9 cellular contexts compared by ENCODE assay signal in genomic region chr19:53057904-53058579, GRCh38. TPM values are rescaled to one million over a fixed set of nuclear protein-coding genes. Genes with fewer than 3 reads are reported as not detected.
DNase-seq lines count a peak whose midpoint lies in the region; ATAC-seq and TF ChIP-seq lines count a peak whose summit lies in the region.
"Had no signal": no experiment of that assay in that cellular context is flagged by ENCODE, and none has a peak within 500 bp of the region (broad histone marks: within the 10 kb centered on the region; RNA-seq: fewer than 3 reads in every experiment).

No MANE protein-coding gene starts in this region.

- no peaks in the 10 kb centered on the region for H3K9me2 ChIP-seq in hepatocyte (replicated peaks; ENCODE audit: insufficient read depth)

- peaks cover 2% of the 10 kb centered on the region for H3K4me1 Mint-ChIP-seq in activated CD4-positive, alpha-beta T cell treated with anti-CD3 and anti-CD28 coated beads for 36 hours
- H3K4me1 Mint-ChIP-seq in activated CD8-positive, alpha-beta T cell treated with anti-CD3 and anti-CD28 coated beads for 36 hours (ENCODE audit: low read depth) = peaks cover 5% of the 10 kb centered on the region
- H3K4me1 Mint-ChIP-seq in CD4-positive, alpha-beta memory T cell = peaks cover 0 to 3% (median under 1%) of the 10 kb centered on the region in 4 donors

- H2AFZ ChIP-seq in hepatocyte (peak overlapping the region; percentile 38), smooth muscle cell (ENCODE audit: low read depth) (no peak overlapping the region)

- H3K27me3 ChIP-seq in hepatocyte (no peaks in the 10 kb centered on the region), smooth muscle cell (ENCODE audit: low read depth) (no peaks in the 10 kb centered on the region), gastroesophageal sphincter (peaks cover 29% of the 10 kb centered on the region), psoas muscle (ENCODE audit: insufficient read depth in 3 of 3, low read length in 2 of 3) (peaks cover 0 to 10% (median 6%) of the 10 kb centered on the region in 3 donors)
- no peaks in the 10 kb centered on the region for H3K27me3 ChIP-seq in CD4-positive, alpha-beta memory T cell (ENCODE audit: insufficient read depth, low read length)

- no peak overlapping the region for H3K27ac Mint-ChIP-seq in activated CD4-positive, alpha-beta T cell treated with anti-CD3 and anti-CD28 coated beads for 36 hours
- no peak overlapping the region for H3K27ac Mint-ChIP-seq in activated CD8-positive, alpha-beta T cell treated with anti-CD3 and anti-CD28 coated beads for 36 hours
- no peak overlapping the region for H3K27ac Mint-ChIP-seq in CD4-positive, alpha-beta memory T cell

- POLR2A ChIA-PET in activated CD4-positive, alpha-beta T cell treated with anti-CD3 and anti-CD28 coated beads for 36 hours (lab: Charles Lee) = no interaction called here
- POLR2A ChIA-PET in activated CD8-positive, alpha-beta T cell treated with anti-CD3 and anti-CD28 coated beads for 36 hours (lab: Charles Lee) = interaction anchor here (0.7 kb wide), 1 partner anchor 67 kb away, joined by 3 read pairs; no protein-coding TSS in a partner anchor
- POLR2A ChIA-PET in CD4-positive, alpha-beta memory T cell (lab: Charles Lee; ENCODE audit: partially characterized antibody) = no interaction called here

- no peaks in the 10 kb centered on the region for H3F3A ChIP-seq in smooth muscle cell (ENCODE audit: low read depth)

- DNase-seq in activated CD4-positive, alpha-beta T cell treated with anti-CD3 and anti-CD28 coated beads for 36 hours = peak; percentile 56
- DNase-seq in activated CD4-positive, alpha-beta T cell treated with anti-CD3 and anti-CD28 coated beads, Interleukin-2, amount 50 U/mL, for 1 hour = no peak
- DNase-seq in activated CD8-positive, alpha-beta T cell treated with anti-CD3 and anti-CD28 coated beads for 36 hours = peak; percentile 56
- peak; percentile 86 for DNase-seq in hepatocyte (ENCODE audit: low spot score)
- no peak for DNase-seq in smooth muscle cell (lab: John Stamatoyannopoulos, UW; ENCODE audit: unreplicated experiment)
- no peak for DNase-seq in CD4-positive, alpha-beta memory T cell
- DNase-seq in psoas muscle = no peak

- TF ChIP-seq EP300 in gastroesophageal sphincter (IDR thresholded peaks at IDR 0.05) = no peak

- CTCF ChIA-PET in activated CD4-positive, alpha-beta T cell treated with anti-CD3 and anti-CD28 coated beads for 36 hours (lab: Charles Lee) = no interaction called here
- CTCF ChIA-PET in activated CD8-positive, alpha-beta T cell treated with anti-CD3 and anti-CD28 coated beads for 36 hours (lab: Charles Lee) = no interaction called here
- CTCF ChIA-PET in CD4-positive, alpha-beta memory T cell (lab: Charles Lee; ENCODE audit: partially characterized antibody) = no interaction called here

- H3K4me3 ChIP-seq in hepatocyte (peak overlapping the region; percentile 40), smooth muscle cell (peak overlapping the region; percentile 46), gastroesophageal sphincter (peak overlapping the region in 1 of 2 donors; percentile 45), psoas muscle (no peak overlapping the region)
- H3K4me3 ChIP-seq in CD4-positive, alpha-beta memory T cell (ENCODE audit: low read length in 2 of 2) = no peak overlapping the region

- H3K4me3 Mint-ChIP-seq in activated CD4-positive, alpha-beta T cell treated with anti-CD3 and anti-CD28 coated beads for 36 hours = peak overlapping the region; percentile 30
- H3K4me3 Mint-ChIP-seq in activated CD8-positive, alpha-beta T cell treated with anti-CD3 and anti-CD28 coated beads for 36 hours = peak overlapping the region; percentile 43
- H3K4me3 Mint-ChIP-seq in CD4-positive, alpha-beta memory T cell = peak overlapping the region in 1 of 8 donors; percentile 13

- peaks cover 6% of the 10 kb centered on the region for H3K27me3 Mint-ChIP-seq in activated CD4-positive, alpha-beta T cell treated with anti-CD3 and anti-CD28 coated beads for 36 hours
- H3K27me3 Mint-ChIP-seq in activated CD8-positive, alpha-beta T cell treated with anti-CD3 and anti-CD28 coated beads for 36 hours = peaks cover 15% of the 10 kb centered on the region
- H3K27me3 Mint-ChIP-seq in CD4-positive, alpha-beta memory T cell = peaks cover 1 to 2% of the 10 kb centered on the region in 2 donors

- ATAC-seq in activated CD4-positive, alpha-beta T cell treated with anti-CD3 and anti-CD28 coated beads for 36 hours = peak; percentile 57
- ATAC-seq in activated CD8-positive, alpha-beta T cell treated with anti-CD3 and anti-CD28 coated beads for 36 hours = peak; percentile 62
- ATAC-seq in gastroesophageal sphincter (no peak), psoas muscle (no peak)

- H3K9me3 ChIP-seq in hepatocyte (ENCODE audit: low read depth) (no peaks in the 10 kb centered on the region), smooth muscle cell (replicated peaks; ENCODE audit: low read depth) (no peaks in the 10 kb centered on the region), gastroesophageal sphincter (peaks cover 0 to 64% (median 2%) of the 10 kb centered on the region in 3 donors), psoas muscle (peaks cover 26% of the 10 kb centered on the region)
- peaks cover 5 to 33% of the 10 kb centered on the region in 2 donors for H3K9me3 ChIP-seq in CD4-positive, alpha-beta memory T cell (ENCODE audit: control insufficient read depth in 1 of 2, low read length in 2 of 2)

- H3K9me3 Mint-ChIP-seq in activated CD4-positive, alpha-beta T cell treated with anti-CD3 and anti-CD28 coated beads for 36 hours (ENCODE audit: low read depth) = peaks cover 40% of the 10 kb centered on the region
- H3K9me3 Mint-ChIP-seq in activated CD8-positive, alpha-beta T cell treated with anti-CD3 and anti-CD28 coated beads for 36 hours = peaks cover 46% of the 10 kb centered on the region
- H3K9me3 Mint-ChIP-seq in CD4-positive, alpha-beta memory T cell = peaks cover 0 to 91% (median 69%) of the 10 kb centered on the region in 8 donors

- H3K27ac ChIP-seq in hepatocyte = peak overlapping the region; percentile 11
- no peak overlapping the region for H3K27ac ChIP-seq in smooth muscle cell (ENCODE audit: low read depth)
- no peak overlapping the region for H3K27ac ChIP-seq in gastroesophageal sphincter
- no peak overlapping the region for H3K27ac ChIP-seq in CD4-positive, alpha-beta memory T cell (ENCODE audit: low read depth, low read length)
- H3K27ac ChIP-seq in psoas muscle = no peak overlapping the region

- H3K4me2 ChIP-seq in hepatocyte (peak overlapping the region; percentile 87), smooth muscle cell (peak overlapping the region; percentile 84)

- H3K79me2 ChIP-seq in hepatocyte (no peaks in the 10 kb centered on the region), smooth muscle cell (ENCODE audit: low read depth) (no peaks in the 10 kb centered on the region)

- intact Hi-C loops in activated CD4-positive, alpha-beta T cell treated with anti-CD3 and anti-CD28 coated beads for 36 hours (cut with DNase I, micrococcal nuclease) = no loop called here
- intact Hi-C loops in activated CD8-positive, alpha-beta T cell treated with anti-CD3 and anti-CD28 coated beads for 36 hours (cut with micrococcal nuclease) = no loop called here
- intact Hi-C loops in CD4-positive, alpha-beta memory T cell (cut with micrococcal nuclease) = no loop called here
- intact Hi-C loops in psoas muscle (cut with DNase I) = no loop called here

- H3K9ac ChIP-seq in smooth muscle cell (ENCODE audit: low read depth) = no peak overlapping the region

- H3K36me3 ChIP-seq in hepatocyte (replicated peaks; ENCODE audit: insufficient read depth, low read depth) = no peaks in the 10 kb centered on the region
- no peaks in the 10 kb centered on the region for H3K36me3 ChIP-seq in smooth muscle cell (ENCODE audit: low read depth)
- H3K36me3 ChIP-seq in gastroesophageal sphincter = peaks cover 0 to 1% of the 10 kb centered on the region in 2 donors
- no peaks in the 10 kb centered on the region for H3K36me3 ChIP-seq in CD4-positive, alpha-beta memory T cell (ENCODE audit: insufficient read depth, low read length)
- no peaks in the 10 kb centered on the region for H3K36me3 ChIP-seq in psoas muscle (ENCODE audit: insufficient read depth in 1 of 2, low read depth in 1 of 2)

- H3K4me1 ChIP-seq in hepatocyte (ENCODE audit: insufficient read depth) = no peaks in the 10 kb centered on the region
- H3K4me1 ChIP-seq in smooth muscle cell (ENCODE audit: low read depth) = no peaks in the 10 kb centered on the region
- peaks cover 0 to 12% (median 0%) of the 10 kb centered on the region in 3 donors for H3K4me1 ChIP-seq in gastroesophageal sphincter
- no peaks in the 10 kb centered on the region for H3K4me1 ChIP-seq in CD4-positive, alpha-beta memory T cell (ENCODE audit: insufficient read depth, low read length)
- no peaks in the 10 kb centered on the region for H3K4me1 ChIP-seq in psoas muscle

- peaks cover 28% of the 10 kb centered on the region for H3K36me3 Mint-ChIP-seq in activated CD4-positive, alpha-beta T cell treated with anti-CD3 and anti-CD28 coated beads for 36 hours (ENCODE audit: low read depth)
- H3K36me3 Mint-ChIP-seq in activated CD8-positive, alpha-beta T cell treated with anti-CD3 and anti-CD28 coated beads for 36 hours (ENCODE audit: low read depth) = peaks cover 36% of the 10 kb centered on the region
- peaks cover 8 to 19% of the 10 kb centered on the region in 2 donors for H3K36me3 Mint-ChIP-seq in CD4-positive, alpha-beta memory T cell

- H4K20me1 ChIP-seq in hepatocyte (ENCODE audit: insufficient read depth, poor library complexity, severe bottlenecking) = no peaks in the 10 kb centered on the region
- no peaks in the 10 kb centered on the region for H4K20me1 ChIP-seq in smooth muscle cell (ENCODE audit: low read depth)

- TF ChIP-seq POLR2A in gastroesophageal sphincter (IDR thresholded peaks at IDR 0.05) = no peak

- WGBS in hepatocyte (ENCODE audit: low lambda C conversion rate, missing lambda C conversion rate) = under 1% methylated on average over 54 of the region's 59 CpGs
- WGBS in smooth muscle cell (ENCODE audit: low lambda C conversion rate) = 11% methylated on average over 57 of the region's 59 CpGs
- WGBS in gastroesophageal sphincter (ENCODE audit: low coverage in 1 of 2), 2 donors = 2 to 3% methylated on average over 14 to 23 of the region's 59 CpGs
- 1 to 3% (median 1%) methylated on average over 56 to 59 of the region's 59 CpGs for WGBS in psoas muscle, 3 donors

- no peak for TF ChIP-seq CTCF in activated CD8-positive, alpha-beta T cell treated with anti-CD3 and anti-CD28 coated beads for 36 hours (IDR thresholded peaks at IDR 0.05)
- no peak for TF ChIP-seq CTCF in hepatocyte (IDR thresholded peaks at IDR 0.05; ENCODE audit: poor library complexity)
- TF ChIP-seq CTCF in smooth muscle cell (IDR thresholded peaks at IDR 0.05; ENCODE audit: borderline replicate concordance, insufficient read depth, poor library complexity, severe bottlenecking) = no peak
- TF ChIP-seq CTCF in gastroesophageal sphincter (IDR thresholded peaks at IDR 0.05) = no peak
- TF ChIP-seq CTCF in psoas muscle (IDR thresholded peaks at IDR 0.05) = no peak

RNA-seq across cellular contexts. Expression of gene ERVV-2, which starts 13.5 kb away (rescaled TPM):
- total RNA-seq in activated CD4-positive, alpha-beta T cell treated with anti-CD3 and anti-CD28 coated beads for 36 hours = not detected
- not detected for total RNA-seq in activated CD8-positive, alpha-beta T cell treated with anti-CD3 and anti-CD28 coated beads for 36 hours
- 2.5 and 4.5 TPM in 2 replicates for total RNA-seq in hepatocyte
- 2.5 and 4.1 TPM in 2 replicates for polyA plus RNA-seq in hepatocyte
- total RNA-seq in smooth muscle cell = 0.09 TPM in 2 replicates
- polyA plus RNA-seq in smooth muscle cell = not detected in 2 replicates
- total RNA-seq in gastroesophageal sphincter = not detected
- not detected for total RNA-seq in CD4-positive, alpha-beta memory T cell
- not detected for polyA plus RNA-seq in CD4-positive, alpha-beta memory T cell
- total RNA-seq in psoas muscle = not detected
- polyA plus RNA-seq in psoas muscle = not detected
- total RNA-seq: RPMI7951 had no signal

RNA-seq across cellular contexts. Expression of gene ERVV-1, which starts 44.3 kb away (rescaled TPM):
- under 1 TPM in 1 of 2 experiments, not detected in 1; 0.11 TPM for total RNA-seq in activated CD4-positive, alpha-beta T cell treated with anti-CD3 and anti-CD28 coated beads for 36 hours
- not detected for total RNA-seq in activated CD8-positive, alpha-beta T cell treated with anti-CD3 and anti-CD28 coated beads for 36 hours
- total RNA-seq in hepatocyte = 0.36 TPM in 1 of 2 replicates, not detected in the other
- polyA plus RNA-seq in hepatocyte = 0.19 and 0.62 TPM in 2 replicates
- 0.09 and 0.27 TPM in 2 replicates for total RNA-seq in smooth muscle cell
- polyA plus RNA-seq in smooth muscle cell = 0.21 TPM in 1 of 2 replicates, not detected in the other
- not detected for total RNA-seq in gastroesophageal sphincter
- total RNA-seq in CD4-positive, alpha-beta memory T cell = not detected
- not detected for polyA plus RNA-seq in CD4-positive, alpha-beta memory T cell
- total RNA-seq in psoas muscle = not detected
- polyA plus RNA-seq in psoas muscle = under 1 TPM; 0.01 to 0.08 (median 0.03) TPM
- total RNA-seq: RPMI7951 had no signal

RNA-seq across cellular contexts. Expression of gene ZNF160, which starts 45.2 kb away (rescaled TPM):
- total RNA-seq in activated CD4-positive, alpha-beta T cell treated with anti-CD3 and anti-CD28 coated beads for 36 hours = 10 to 100 TPM; 42.2 to 53.0 TPM
- total RNA-seq in activated CD8-positive, alpha-beta T cell treated with anti-CD3 and anti-CD28 coated beads for 36 hours = 10 to 100 TPM; 48.0 to 50.0 TPM
- total RNA-seq in hepatocyte = 52.5 and 53.1 TPM in 2 replicates
- 23.5 and 28.0 TPM in 2 replicates for polyA plus RNA-seq in hepatocyte
- 36.0 and 37.8 TPM in 2 replicates for total RNA-seq in smooth muscle cell
- 18.5 and 22.3 TPM in 2 replicates for polyA plus RNA-seq in smooth muscle cell
- 10 to 100 TPM; 21.4 to 71.1 (median 31.7) TPM for total RNA-seq in gastroesophageal sphincter
- 10 to 100 TPM; 72.0 to 81.1 TPM for total RNA-seq in CD4-positive, alpha-beta memory T cell
- 10 to 100 TPM; 19.0 to 31.0 TPM for polyA plus RNA-seq in CD4-positive, alpha-beta memory T cell
- 10 to 100 TPM in 2 of 4 donors, 1 to 10 TPM in 2; 7.5 to 12.4 (median 10.4) TPM for total RNA-seq in psoas muscle
- 10 to 100 TPM in 1 of 3 donors, 1 to 10 TPM in 2; 4.9 to 12.9 (median 6.9) TPM for polyA plus RNA-seq in psoas muscle

Comparison
In these comparisons a context has a peak if more than half of its experiments do, and no peak if none do; other contexts are left out.
1. DNase-seq: peak in activated CD4-positive, alpha-beta T cell treated with anti-CD3 and anti-CD28 coated beads for 36 hours (single experiment), activated CD8-positive, alpha-beta T cell treated with anti-CD3 and anti-CD28 coated beads for 36 hours (single experiment) and hepatocyte (single experiment); none in activated CD4-positive, alpha-beta T cell treated with anti-CD3 and anti-CD28 coated beads, Interleukin-2, amount 50 U/mL, for 1 hour (single experiment), smooth muscle cell (single experiment), CD4-positive, alpha-beta memory T cell (0 of 5) and psoas muscle (0 of 2).
2. ATAC-seq: peak in activated CD4-positive, alpha-beta T cell treated with anti-CD3 and anti-CD28 coated beads for 36 hours (single experiment) and activated CD8-positive, alpha-beta T cell treated with anti-CD3 and anti-CD28 coated beads for 36 hours (single experiment); none in gastroesophageal sphincter (single experiment) and psoas muscle (0 of 4).
3. H3K4me3 ChIP-seq: peak in hepatocyte (single experiment) and smooth muscle cell (single experiment); none in CD4-positive, alpha-beta memory T cell (0 of 2) and psoas muscle (single experiment).